In the genomic region with DNA sequence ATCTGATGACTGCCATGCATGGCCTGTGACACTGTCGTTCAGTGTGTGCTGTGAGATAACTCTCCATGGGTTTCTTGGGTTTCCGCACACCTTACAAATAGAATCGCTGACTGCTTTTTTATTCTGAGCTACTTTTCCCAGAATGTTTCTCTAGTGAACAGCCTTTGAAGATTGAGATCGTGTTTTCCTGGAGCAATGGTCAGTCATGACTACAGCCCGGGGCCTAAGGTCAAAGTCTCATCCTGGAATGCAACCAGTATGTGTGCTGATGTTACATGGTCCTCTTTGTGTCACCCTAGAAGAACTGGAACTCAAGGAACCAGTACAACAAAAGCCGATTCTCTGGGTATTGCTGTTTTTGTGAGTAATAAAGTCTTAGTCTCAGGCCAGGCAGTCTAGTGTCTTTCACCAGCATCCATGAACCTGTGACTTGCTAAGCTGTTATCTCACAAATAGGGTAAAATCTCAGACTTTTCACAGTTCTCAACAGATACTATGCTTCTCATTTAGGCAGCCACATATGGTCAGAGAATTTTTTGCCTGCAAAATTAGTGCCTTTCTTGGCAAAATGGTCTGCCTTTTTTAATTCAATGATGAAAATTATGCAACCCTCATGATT, we compare ENCODE assay signal across 23 cellular contexts.
DNase-seq lines count a peak whose midpoint lies in the region; ATAC-seq, FAIRE-seq and TF ChIP-seq lines count a peak whose summit lies in the region.
"Had no signal": no experiment of that assay in that cellular context is flagged by ENCODE, and none has a peak within 500 bp of the region (broad histone marks: within the 10 kb centered on the region; RNA-seq: fewer than 3 reads in every experiment).

No MANE protein-coding gene starts in this region.

- no peak for TF ChIP-seq CTCF in Caco-2 (IDR thresholded peaks at IDR 0.05; ENCODE audit: insufficient read depth in 1 of 2, low read depth in 1 of 2, low read length in 1 of 2, severe bottlenecking in 1 of 2, unreplicated experiment in 1 of 2)
- TF ChIP-seq CTCF in bronchial epithelial cell (IDR thresholded peaks at IDR 0.05; ENCODE audit: insufficient read depth, low read length, severe bottlenecking) = no peak
- no peak for TF ChIP-seq CTCF in HepG2 (CRISPR knock-in tag; IDR thresholded peaks at IDR 0.05)
- TF ChIP-seq CTCF in PC-9 (conservative IDR thresholded peaks at IDR 0.05) = no peak

- intact Hi-C loops in Caco-2 (cut with micrococcal nuclease; ENCODE audit: unreplicated experiment) (no loop called here), HepG2 (cut with micrococcal nuclease; ENCODE audit: unreplicated experiment) (no loop called here), PC-9 (cut with micrococcal nuclease; ENCODE audit: unreplicated experiment) (no loop called here)

- H4K20me1 ChIP-seq in HepG2 (ENCODE audit: insufficient read depth, low read length) (no peaks in the 10 kb centered on the region), PC-9 (ENCODE audit: insufficient read depth) (no peaks in the 10 kb centered on the region)
- H4K20me1 ChIP-seq: BLaER1 had no signal

- 2% methylated on average over 6 of the region's 6 CpGs for WGBS in HepG2 (ENCODE audit: low lambda C conversion rate)

- peak; percentile 46 to 60 for DNase-seq in Caco-2
- no peak for DNase-seq in bronchial epithelial cell (ENCODE audit: low read depth)
- DNase-seq in HepG2 (ENCODE audit: low spot score) = peak; percentile 90
- no peak for DNase-seq in PC-9
- DNase-seq: CD4-positive, CD25-positive, alpha-beta regulatory T cell; CD8-positive, alpha-beta T cell; DMS 273 treated with DMSO at 0.1 percent for 48 hours; DMS79; EL; GDM1; GOT3; HFFc6 had no signal

- peak; percentile 28 for FAIRE-seq in bronchial epithelial cell (lab: Jason Lieb, UNC)
- peak; percentile 91 for FAIRE-seq in HepG2 (lab: Jason Lieb, UNC)
- FAIRE-seq: A204.1, D721Med, GM12878, H54 had no signal

- CTCF ChIA-PET in Caco-2 (lab: Charles Lee) = interaction anchor here (0.6 kb wide), 1 partner anchor 226 kb away, joined by 4 read pairs; no protein-coding TSS in a partner anchor
- CTCF ChIA-PET in HepG2 (lab: Yijun Ruan, JAX; ENCODE audit: low intra/inter-chr PET ratio, low total read pairs) = no interaction called here
- CTCF ChIA-PET in PC-9 (lab: Charles Lee) = no interaction called here

- no peak overlapping the region for H3K4me3 ChIP-seq in Caco-2 (ENCODE audit: low read depth, low read length)
- no peak overlapping the region for H3K4me3 ChIP-seq in bronchial epithelial cell (ENCODE audit: low read depth, low read length)
- H3K4me3 ChIP-seq in HepG2 (replicated peaks in 1 of 3; ENCODE audit: insufficient read depth in 1 of 3, low read depth in 2 of 3, low read length in 3 of 3) = peak overlapping the region in 1 of 3 experiments; percentile 13; a peak in 1 of 6 replicates
- H3K4me3 ChIP-seq in PC-9 = no peak overlapping the region
- H3K4me3 ChIP-seq: BLaER1, GM12878, HAP-1 had no signal

- H3K9me3 ChIP-seq in Caco-2 (no peaks in the 10 kb centered on the region), HepG2 (ENCODE audit: low read length) (no peaks in the 10 kb centered on the region), PC-9 (ENCODE audit: insufficient read depth, low read depth) (no peaks in the 10 kb centered on the region)
- H3K9me3 ChIP-seq: HAP-1 had no signal

- no peak overlapping the region for H3K4me3 Mint-ChIP-seq in Caco-2 (ENCODE audit: unreplicated experiment)
- H3K4me3 Mint-ChIP-seq: B cell; CD4-positive, CD25-positive, alpha-beta regulatory T cell; CD8-positive, alpha-beta T cell; HFFc6 had no signal

- peaks cover 18% of the 10 kb centered on the region for H3K4me1 ChIP-seq in Caco-2
- peaks cover 26% of the 10 kb centered on the region for H3K4me1 ChIP-seq in HepG2 (ENCODE audit: insufficient read depth, low read length)
- H3K4me1 ChIP-seq in PC-9 (replicated peaks; ENCODE audit: insufficient read depth) = no peaks in the 10 kb centered on the region
- H3K4me1 ChIP-seq: HAP-1 had no signal

- peak overlapping the region; percentile 56 for H3K27ac Mint-ChIP-seq in Caco-2 (ENCODE audit: unreplicated experiment)
- H3K27ac Mint-ChIP-seq: B cell; CD4-positive, CD25-positive, alpha-beta regulatory T cell; CD8-positive, alpha-beta T cell; HFFc6 had no signal

- peak overlapping the region; percentile 44 for H3K4me2 ChIP-seq in HepG2 (ENCODE audit: low read depth, low read length)
- no peak overlapping the region for H3K4me2 ChIP-seq in PC-9
- H3K4me2 ChIP-seq: BLaER1 had no signal

- H3K36me3 ChIP-seq in Caco-2 (ENCODE audit: control insufficient read depth, insufficient read depth, low read length) (no peaks in the 10 kb centered on the region), bronchial epithelial cell (ENCODE audit: control insufficient read depth, insufficient read depth, low read length) (no peaks in the 10 kb centered on the region), HepG2 (replicated peaks in 1 of 2; ENCODE audit: control insufficient read depth in 1 of 2, insufficient read depth in 2 of 2, low read length in 2 of 2) (no peaks in the 10 kb centered on the region), PC-9 (ENCODE audit: low read depth) (no peaks in the 10 kb centered on the region)
- H3K36me3 ChIP-seq: BLaER1, HAP-1 had no signal

- H3K27me3 Mint-ChIP-seq in Caco-2 (ENCODE audit: insufficient read depth, unreplicated experiment) = no peaks in the 10 kb centered on the region
- H3K27me3 Mint-ChIP-seq: CD4-positive, CD25-positive, alpha-beta regulatory T cell had no signal

- no peak overlapping the region for H3K9ac ChIP-seq in HepG2 (ENCODE audit: insufficient read depth, low read depth, low read length)
- H3K9ac ChIP-seq: BLaER1 had no signal

- BruUV-seq in Caco-2 (replicated peaks; lab: Mats Ljungman, UMichigan) = no TSS peak
- no TSS peak for BruUV-seq in HepG2 (replicated peaks; lab: Mats Ljungman, UMichigan)
- no TSS peak for BruUV-seq in PC-9 (replicated peaks; lab: Mats Ljungman, UMichigan)

- H3K79me2 ChIP-seq in HepG2 (ENCODE audit: insufficient read depth, low read length) (no peaks in the 10 kb centered on the region), PC-9 (ENCODE audit: low read depth) (no peaks in the 10 kb centered on the region)

- POLR2A ChIA-PET in Caco-2 (lab: Charles Lee) = no interaction called here
- POLR2A ChIA-PET in HepG2 (lab: Yijun Ruan, JAX) = no interaction called here
- POLR2A ChIA-PET in PC-9 (lab: Charles Lee; ENCODE audit: unreplicated experiment) = no interaction called here

- H3K4me1 Mint-ChIP-seq in Caco-2 (ENCODE audit: low read depth, unreplicated experiment) = no peaks in the 10 kb centered on the region
- H3K4me1 Mint-ChIP-seq: B cell; CD4-positive, CD25-positive, alpha-beta regulatory T cell had no signal

- TF ChIP-seq RAD21 in HepG2 (CRISPR knock-in tag; IDR thresholded peaks at IDR 0.05) = no peak

- peak in 1 of 2 experiments; percentile 80; a peak in 2 of 4 replicates for TF ChIP-seq EP300 in HepG2 (IDR thresholded peaks at IDR 0.05; ENCODE audit: low read depth in 2 of 2, low read length in 2 of 2)
- peak; percentile 71; the same call in 1 of the 2 replicates for TF ChIP-seq EP300 in HepG2 (CRISPR knock-in tag; IDR thresholded peaks at IDR 0.05; ENCODE audit: borderline replicate concordance)

- H3K36me3 Mint-ChIP-seq in Caco-2 (ENCODE audit: insufficient read depth, unreplicated experiment) = no peaks in the 10 kb centered on the region
- H3K36me3 Mint-ChIP-seq: CD4-positive, CD25-positive, alpha-beta regulatory T cell; CD8-positive, alpha-beta T cell had no signal

- no peaks in the 10 kb centered on the region for H3K9me2 ChIP-seq in PC-9 (ENCODE audit: insufficient read depth)

- in situ Hi-C loops in HepG2 (cut with HindIII; ENCODE audit: extremely low pct_ligation_motif_present, low pct_unique_long_range_greater_than_20kb) = no loop called here

- peaks cover 22% of the 10 kb centered on the region for H3K9me3 Mint-ChIP-seq in Caco-2 (ENCODE audit: unreplicated experiment)
- H3K9me3 Mint-ChIP-seq: CD8-positive, alpha-beta T cell; HFFc6 had no signal

- H3F3A ChIP-seq in PC-9 (ENCODE audit: insufficient read depth, low read depth) = no peaks in the 10 kb centered on the region

- H3K27ac ChIP-seq in HepG2 (ENCODE audit: extremely low read length, insufficient read depth, low read length) = peak overlapping the region; percentile 55
- no peak overlapping the region for H3K27ac ChIP-seq in PC-9
- H3K27ac ChIP-seq: 22Rv1, BLaER1, C4-2B had no signal

- TF ChIP-seq POLR2A in HepG2 (IDR thresholded peaks at IDR 0.05; ENCODE audit: insufficient read depth in 1 of 2, low read depth in 2 of 2, low read length in 2 of 2) = no peak

- H3K27me3 ChIP-seq in Caco-2 (replicated peaks; ENCODE audit: control insufficient read depth, insufficient read depth, low read length) (no peaks in the 10 kb centered on the region), bronchial epithelial cell (ENCODE audit: control insufficient read depth, insufficient read depth, low read length) (no peaks in the 10 kb centered on the region), HepG2 (ENCODE audit: control insufficient read depth in 1 of 2, insufficient read depth in 2 of 2, low read length in 2 of 2) (peaks cover 0 to 2% of the 10 kb centered on the region in 2 experiments; a peak in 1 of 5 replicates), PC-9 (ENCODE audit: insufficient read depth, low read depth) (peaks cover 50% of the 10 kb centered on the region)
- H3K27me3 ChIP-seq: BLaER1 had no signal

- ATAC-seq in HepG2 (peak; percentile 98), GM18909 (IDR thresholded peaks at IDR 0.05; ENCODE audit: poor library complexity, unreplicated experiment) (no peak), GM21381 (IDR thresholded peaks at IDR 0.05; ENCODE audit: unreplicated experiment) (no peak)
- ATAC-seq: CD8-positive, alpha-beta T cell; GM12878 had no signal

- no peak overlapping the region for H2AFZ ChIP-seq in HepG2 (ENCODE audit: low read length)
- H2AFZ ChIP-seq in PC-9 = no peak overlapping the region

TF ChIP-seq in HepG2, 621 proteins besides CTCF, POLR2A, EP300 and RAD21 (continues in another document):
- TF ChIP-seq EHMT2 (IDR thresholded peaks at IDR 0.05; ENCODE audit: borderline replicate concordance, low read depth, low read length) (peak; percentile 53; the same call in 1 of the 2 replicates), NR1H2 (CRISPR knock-in tag; IDR thresholded peaks at IDR 0.05; ENCODE audit: borderline replicate concordance, low read depth) (no peak), FOXA3 (CRISPR knock-in tag; IDR thresholded peaks at IDR 0.05) (peak; percentile 43; the same call in 1 of the 2 replicates), FOXO1 (CRISPR knock-in tag; IDR thresholded peaks at IDR 0.05) (peak; percentile 66; the same call in 1 of the 2 replicates), SIX1 (CRISPR knock-in tag; IDR thresholded peaks at IDR 0.05; ENCODE audit: borderline replicate concordance) (peak; percentile 56; the same call in 1 of the 2 replicates), SIX4 (CRISPR knock-in tag; IDR thresholded peaks at IDR 0.05) (peak; percentile 46; the same call in 1 of the 2 replicates), HDAC1 (CRISPR knock-in tag; IDR thresholded peaks at IDR 0.05) (0 out of 2 replicates have a peak, but pooled peaks have one; percentile 17), NFKB2 (CRISPR knock-in tag; IDR thresholded peaks at IDR 0.05; ENCODE audit: borderline replicate concordance) (no peak)

Comparison
In these comparisons a context has a peak if more than half of its experiments do, and no peak if none do; other contexts are left out.
1. DNase-seq: peak in Caco-2 (2 of 2) and HepG2 (single experiment); none in bronchial epithelial cell (single experiment) and PC-9 (0 of 2).